ENCODE assay signal across 1 cellular context in genomic region chrX:127702527-127702926, GRCh38.
TF ChIP-seq lines count a peak whose summit lies in the region.

No MANE protein-coding gene starts in this region.

TF ChIP-seq in HepG2, 621 proteins besides CTCF, POLR2A, EP300 and RAD21 (continued from another document):
- no peak for TF ChIP-seq ZNF609 (CRISPR knock-in tag; IDR thresholded peaks at IDR 0.05; ENCODE audit: borderline replicate concordance)
- TF ChIP-seq ATF7 (IDR thresholded peaks at IDR 0.05): peak; percentile 77
- TF ChIP-seq ATF7 (CRISPR knock-in tag; IDR thresholded peaks at IDR 0.05): no peak
